Comparison of ENCODE assay signal across 15 cellular contexts in genomic region chr14:102898776-102899515, GRCh38. TPM values are rescaled to one million over a fixed set of nuclear protein-coding genes. Genes with fewer than 3 reads are reported as not detected.
A peak's percentile ranks its signal among the peaks of the same experiment; 100 is the strongest.
DNase-seq lines count a peak whose midpoint lies in the region; ATAC-seq, FAIRE-seq and TF ChIP-seq lines count a peak whose summit lies in the region.
"Had no signal": no experiment of that assay in that cellular context is flagged by ENCODE, and none has a peak within 500 bp of the region (broad histone marks: within the 10 kb centered on the region; RNA-seq: fewer than 3 reads in every experiment).

No MANE protein-coding gene starts in this region.

- peak overlapping the region; percentile 93 for H3K27ac Mint-ChIP-seq in memory B cell

- H3K4me1 ChIP-seq in BLaER1: peaks cover 38% of the 10 kb centered on the region
- peaks cover 8 to 10% of the 10 kb centered on the region in 2 donors for H3K4me1 ChIP-seq in left lung
- H3K4me1 ChIP-seq: BE2C, HAP-1 had no signal

- H3K9me3 Mint-ChIP-seq in memory B cell: no peaks in the 10 kb centered on the region

- peak overlapping the region; percentile 61 for H3K4me3 Mint-ChIP-seq in memory B cell

- no peaks in the 10 kb centered on the region for H3K9me3 ChIP-seq in BLaER1
- no peaks in the 10 kb centered on the region for H3K9me3 ChIP-seq in left lung
- H3K9me3 ChIP-seq: BE2C, HAP-1, heart left ventricle, sigmoid colon had no signal

- no peaks in the 10 kb centered on the region for H3K27me3 Mint-ChIP-seq in memory B cell

- H3K36me3 Mint-ChIP-seq in memory B cell: peaks cover 21% of the 10 kb centered on the region

- peak; percentile 96 for FAIRE-seq in GM12891 (lab: Jason Lieb, UNC)
- FAIRE-seq: endothelial cell of umbilical vein had no signal

- peaks cover 75% of the 10 kb centered on the region for H3K36me3 ChIP-seq in BLaER1
- peaks cover 0 to 82% of the 10 kb centered on the region in 2 donors for H3K36me3 ChIP-seq in left lung

- peak; percentile 46 for TF ChIP-seq POLR2A in GM12891 (IDR thresholded peaks at IDR 0.05; ENCODE audit: low read depth, low read length)

- TF ChIP-seq CTCF in left lung (IDR thresholded peaks at IDR 0.05): no peak

- peak overlapping the region; percentile 8; the same call in 1 of the 2 replicates for H3K4me2 ChIP-seq in BLaER1

- H3K27ac ChIP-seq in BLaER1 (no peak overlapping the region; the same call in 1 of the 2 replicates), left lung (no peak overlapping the region)
- H3K27ac ChIP-seq: heart left ventricle, sigmoid colon had no signal

- H3K27me3 ChIP-seq in BLaER1 (no peaks in the 10 kb centered on the region), left lung (no peaks in the 10 kb centered on the region)
- H3K27me3 ChIP-seq: BE2C, heart left ventricle, sigmoid colon had no signal

- H3K9ac ChIP-seq in BLaER1: no peak overlapping the region

- H4K20me1 ChIP-seq in BLaER1: peaks cover 18% of the 10 kb centered on the region; the same call in 1 of the 2 replicates

- H3K4me3 ChIP-seq in BLaER1 (no peak overlapping the region), left lung (no peak overlapping the region)
- H3K4me3 ChIP-seq: HAP-1, heart left ventricle, sigmoid colon had no signal

- intact Hi-C loops in posterior cingulate gyrus (cut with DNase I): loop anchor here (10.0 kb wide), 1 partner anchor 104 kb away; no protein-coding TSS in a partner anchor
- intact Hi-C loops in left lung (cut with DNase I): no loop called here

- H3K4me1 Mint-ChIP-seq in memory B cell: peaks cover 46% of the 10 kb centered on the region

- ATAC-seq in memory B cell (ENCODE audit: low read depth) (peak; percentile 19), left lung (no peak)
- ATAC-seq: heart left ventricle had no signal

- DNase-seq in GM12891 (ENCODE audit: insufficient read length, low spot score) (peak; percentile 32), NCI-H748 (lab: John Stamatoyannopoulos, UW; ENCODE audit: unreplicated experiment) (peak; percentile 93), memory B cell (ENCODE audit: low spot score in 2 of 2) (peak in 1 of 2 donors; percentile 37), C1 segment of cervical spinal cord (lab: John Stamatoyannopoulos, UW) (no peak), posterior cingulate gyrus (no peak), left lung (no peak)
- no peak for DNase-seq in stimulated activated naive CD4-positive, alpha-beta T cell (lab: John Stamatoyannopoulos, UW)
- DNase-seq: activated gamma-delta T cell treated with Interleukin-2 at 50 U/mL for 16 hours; BE2C; heart left ventricle; sigmoid colon; stimulated activated CD4-positive, alpha-beta T cell treated with anti-CD3 and anti-CD28 coated beads, Interleukin-4, amount 100 ng/mL, for 4 hours had no signal

TF ChIP-seq in GM12891, 5 proteins besides CTCF, POLR2A, EP300 and RAD21:
- TF ChIP-seq POLR2AphosphoS5 (IDR thresholded peaks at IDR 0.05; ENCODE audit: low read depth, low read length): peak; percentile 60; the same call in 1 of the 2 replicates
- no peak for TF ChIP-seq POU2F2 (IDR thresholded peaks at IDR 0.05; ENCODE audit: low read depth, low read length)
- peak; percentile 9; the same call in 1 of the 2 replicates for TF ChIP-seq SPI1 (IDR thresholded peaks at IDR 0.05; ENCODE audit: low read depth, low read length)

RNA-seq across cellular contexts. Expression of gene AMN, which starts 23.5 kb away (rescaled TPM):
- polyA plus RNA-seq in GM12891 (2012; ENCODE audit: low read depth, missing spikeins): 0.50 TPM
- total RNA-seq in left lung: 10 to 100 TPM; 16.9 to 23.2 TPM
- total RNA-seq: endothelial cell of umbilical vein, sigmoid colon had no signal

Comparison
In these comparisons a context has a peak if more than half of its experiments do, and no peak if none do; other contexts are left out.
1. DNase-seq: peak in GM12891 (single experiment) and NCI-H748 (single experiment); none in C1 segment of cervical spinal cord (0 of 14), stimulated activated naive CD4-positive, alpha-beta T cell (0 of 6), posterior cingulate gyrus (0 of 10) and left lung (0 of 2).